Comparison of ENCODE assay signal across 26 cellular contexts in genomic region chr5:15252331-15252730, GRCh38.
"Had no signal": no experiment of that assay in that cellular context is flagged by ENCODE, and none has a peak within 500 bp of the region (broad histone marks: within the 10 kb centered on the region; RNA-seq: fewer than 3 reads in every experiment).

No MANE protein-coding gene starts in this region.

- ATAC-seq: activated CD4-positive, alpha-beta T cell treated with anti-CD3 and anti-CD28 coated beads for 36 hours; activated CD8-positive, alpha-beta T cell treated with anti-CD3 and anti-CD28 coated beads, Interleukin-2, amount 10 ng/mL, durations not matched to agents 7 days and 5 days; activated naive CD8-positive, alpha-beta T cell treated with anti-CD3 and anti-CD28 coated beads, Interleukin-2, amount 50 U/mL, for 24 hours had no signal

- H3K27ac ChIP-seq: PC-9 had no signal

- FAIRE-seq: bronchial epithelial cell had no signal

- DNase-seq: activated CD4-positive, alpha-beta T cell treated with anti-CD3 and anti-CD28 coated beads for 36 hours; activated CD4-positive, alpha-beta T cell treated with anti-CD3 and anti-CD28 coated beads, Interleukin-2, amount 10 ng/mL, durations not matched to agents 7 days and 5 days; activated CD4-positive, alpha-beta T cell treated with anti-CD3 and anti-CD28 coated beads, Interleukin-2, amount 50 U/mL, for 48 hours; activated CD8-positive, alpha-beta memory T cell treated with anti-CD3 and anti-CD28 coated beads, Interleukin-2, amount 50 U/mL, for 48 hours; activated CD8-positive, alpha-beta T cell treated with anti-CD3 and anti-CD28 coated beads, Interleukin-2, amount 10 ng/mL, durations not matched to agents 7 days and 5 days; activated effector memory CD4-positive, alpha-beta T cell treated with Interleukin-2 at 50 U/mL for 16 hours; activated naive CD4-positive, alpha-beta T cell treated with anti-CD3 and anti-CD28 coated beads, Interleukin-2, amount 10 ng/mL, durations not matched to agents 7 days and 5 days; activated naive CD8-positive, alpha-beta T cell treated with anti-CD3 and anti-CD28 coated beads, Interleukin-2, amount 50 U/mL, for 24 hours; activated T-cell treated with anti-CD3 and anti-CD28 coated beads, Interleukin-2, amount 50 U/mL, for 48 hours; anterior cingulate cortex; caudate nucleus; cerebellar nuclear complex; Kasumi-1; KG1; NCI-H1105; NCI-H1417 treated with DMSO at 0.1 percent for 48 hours; NCI-H187 treated with DMSO at 0.1 percent for 48 hours; NCI-H2081; NCI-H2171 treated with DMSO at 0.1 percent for 48 hours; NCI-H345; NCI-H524 treated with DMSO at 0.1 percent for 48 hours; NK-92 treated with Interleukin-12 subunit alpha and Interleukin-12 subunit beta, amount 100 ng/mL, for 24 hours; PC-9; Right ventricle myocardium superior; T1000 had no signal

- H3K4me3 ChIP-seq: PC-9 had no signal
